ENCODE assay signal across 12 cellular contexts in genomic region chr13:102948006-102948405, GRCh38.
DNase-seq lines count a peak whose midpoint lies in the region; ATAC-seq and TF ChIP-seq lines count a peak whose summit lies in the region.
"Had no signal": no experiment of that assay in that cellular context is flagged by ENCODE, and none has a peak within 500 bp of the region (broad histone marks: within the 10 kb centered on the region; RNA-seq: fewer than 3 reads in every experiment).

No MANE protein-coding gene starts in this region.

- H3K4me3 ChIP-seq in dorsolateral prefrontal cortex, result peak overlapping the region in 8 of 59 donors; percentile 0 to 30 (median 15)
- no peak overlapping the region for H3K4me3 ChIP-seq in neural progenitor cell
- H3K4me3 ChIP-seq: prostate gland, transverse colon had no signal

- no peaks in the 10 kb centered on the region for H3K36me3 Mint-ChIP-seq in neural progenitor cell
- H3K36me3 Mint-ChIP-seq in activated CD4-positive, alpha-beta T cell treated with anti-CD3 and anti-CD28 coated beads for 36 hours (ENCODE audit: low read depth), result no peaks in the 10 kb centered on the region

- H3K27me3 Mint-ChIP-seq in neural progenitor cell (ENCODE audit: insufficient read depth, low read depth), result peaks cover 2% of the 10 kb centered on the region
- H3K27me3 Mint-ChIP-seq in activated CD4-positive, alpha-beta T cell treated with anti-CD3 and anti-CD28 coated beads for 36 hours, result peaks cover 5% of the 10 kb centered on the region

- peak overlapping the region; percentile 39 for H3K4me2 ChIP-seq in neural progenitor cell

- no peaks in the 10 kb centered on the region for H3K79me2 ChIP-seq in neural progenitor cell (ENCODE audit: low read depth)

- H3K36me3 ChIP-seq in neural progenitor cell, result no peaks in the 10 kb centered on the region
- H3K36me3 ChIP-seq: prostate gland, transverse colon had no signal

- H3K27me3 ChIP-seq in dorsolateral prefrontal cortex (peaks cover 0 to 2% (median 0%) of the 10 kb centered on the region in 45 donors), neural progenitor cell (no peaks in the 10 kb centered on the region)

- intact Hi-C loops in dorsolateral prefrontal cortex (cut with DNase I), result loop anchor here (5.0 to 10.0 kb wide), 3 partner anchors 197 to 367 kb away; no protein-coding TSS in a partner anchor
- intact Hi-C loops in activated CD4-positive, alpha-beta T cell treated with anti-CD3 and anti-CD28 coated beads for 36 hours (cut with DNase I, micrococcal nuclease), result no loop called here

- H3K4me1 Mint-ChIP-seq in neural progenitor cell, result peaks cover 21% of the 10 kb centered on the region
- no peaks in the 10 kb centered on the region for H3K4me1 Mint-ChIP-seq in activated CD4-positive, alpha-beta T cell treated with anti-CD3 and anti-CD28 coated beads for 36 hours

- no peaks in the 10 kb centered on the region for H4K20me1 ChIP-seq in neural progenitor cell (ENCODE audit: low read depth)

- H3K27ac Mint-ChIP-seq in neural progenitor cell, result peak overlapping the region; percentile 70
- no peak overlapping the region for H3K27ac Mint-ChIP-seq in activated CD4-positive, alpha-beta T cell treated with anti-CD3 and anti-CD28 coated beads for 36 hours
- H3K27ac Mint-ChIP-seq: activated T-cell treated with anti-CD3 and anti-CD28 coated beads, Interleukin-2, amount 50 U/mL, for 24 hours; CD4-positive, alpha-beta T cell had no signal

- peak overlapping the region; percentile 57 for H3K4me3 Mint-ChIP-seq in neural progenitor cell
- H3K4me3 Mint-ChIP-seq in activated CD4-positive, alpha-beta T cell treated with anti-CD3 and anti-CD28 coated beads for 36 hours, result no peak overlapping the region
- H3K4me3 Mint-ChIP-seq: activated T-cell treated with anti-CD3 and anti-CD28 coated beads, Interleukin-2, amount 50 U/mL, for 24 hours; CD4-positive, alpha-beta T cell had no signal

- TF ChIP-seq CTCF in dorsolateral prefrontal cortex (IDR thresholded peaks at IDR 0.05 in 54 of 56, conservative IDR thresholded peaks at IDR 0.05 in 2 of 56; ENCODE audit: low read depth in 1 of 56, partially characterized antibody in 56 of 56) (peak; percentile 28 to 81 (median 56)), neural progenitor cell (IDR thresholded peaks at IDR 0.05) (peak; percentile 8)

- CTCF ChIA-PET in activated CD4-positive, alpha-beta T cell treated with anti-CD3 and anti-CD28 coated beads for 36 hours (lab: Charles Lee), result no interaction called here

- H2AFZ ChIP-seq in neural progenitor cell (replicated peaks), result no peak overlapping the region

- H3K9me3 ChIP-seq in neural progenitor cell (ENCODE audit: low read depth), result no peaks in the 10 kb centered on the region
- H3K9me3 ChIP-seq: prostate gland had no signal

- no peaks in the 10 kb centered on the region for H3F3A ChIP-seq in neural progenitor cell (ENCODE audit: low read depth)

- ATAC-seq in GM21717 (IDR thresholded peaks at IDR 0.05; ENCODE audit: unreplicated experiment) (no peak), HG02759 (IDR thresholded peaks at IDR 0.05; ENCODE audit: unreplicated experiment) (no peak)
- ATAC-seq in activated CD4-positive, alpha-beta T cell treated with anti-CD3 and anti-CD28 coated beads for 36 hours, result no peak

- H3K9ac ChIP-seq in neural progenitor cell, result no peak overlapping the region

- H3K27ac ChIP-seq in dorsolateral prefrontal cortex (peak overlapping the region; percentile 27 to 97 (median 87)), neural progenitor cell (no peak overlapping the region)
- H3K27ac ChIP-seq: prostate gland, transverse colon had no signal

- DNase-seq in Daoy (ENCODE audit: low read depth) (peak; percentile 13), NCI-H146 treated with DMSO at 0.1 percent for 48 hours (lab: John Stamatoyannopoulos, UW; ENCODE audit: unreplicated experiment) (peak; percentile 38), dorsolateral prefrontal cortex (peak; percentile 33 to 82 (median 70)), neural progenitor cell (ENCODE audit: low spot score) (peak; percentile 63), NK-92 (lab: John Stamatoyannopoulos, UW; ENCODE audit: unreplicated experiment) (no peak)
- DNase-seq in activated CD4-positive, alpha-beta T cell treated with anti-CD3 and anti-CD28 coated beads for 36 hours, result no peak
- DNase-seq: activated T-cell treated with anti-CD3 and anti-CD28 coated beads, Interleukin-2, amount 50 U/mL, for 24 hours; CD4-positive, alpha-beta T cell; transverse colon had no signal

- H3K9me3 Mint-ChIP-seq in neural progenitor cell, result peaks cover 16% of the 10 kb centered on the region
- H3K9me3 Mint-ChIP-seq in activated CD4-positive, alpha-beta T cell treated with anti-CD3 and anti-CD28 coated beads for 36 hours (ENCODE audit: low read depth), result no peaks in the 10 kb centered on the region
- H3K9me3 Mint-ChIP-seq: activated T-cell treated with anti-CD3 and anti-CD28 coated beads, Interleukin-2, amount 50 U/mL, for 24 hours; CD4-positive, alpha-beta T cell had no signal

- POLR2A ChIA-PET in activated CD4-positive, alpha-beta T cell treated with anti-CD3 and anti-CD28 coated beads for 36 hours (lab: Charles Lee), result no interaction called here

- H3K4me1 ChIP-seq in neural progenitor cell, result peaks cover 30% of the 10 kb centered on the region
- H3K4me1 ChIP-seq: prostate gland had no signal

Comparison
In these comparisons a context has a peak if more than half of its experiments do, and no peak if none do; other contexts are left out.
1. DNase-seq: peak in Daoy (single experiment), NCI-H146 treated with DMSO at 0.1 percent for 48 hours (single experiment), dorsolateral prefrontal cortex (10 of 10) and neural progenitor cell (single experiment); none in activated CD4-positive, alpha-beta T cell treated with anti-CD3 and anti-CD28 coated beads for 36 hours (single experiment) and NK-92 (single experiment).
2. intact Hi-C loops: an anchor here in dorsolateral prefrontal cortex (5.0 to 10.0 kb wide); none called in activated CD4-positive, alpha-beta T cell treated with anti-CD3 and anti-CD28 coated beads for 36 hours.